Comparison of ENCODE assay signal across 1 cellular context in the genomic region with DNA sequence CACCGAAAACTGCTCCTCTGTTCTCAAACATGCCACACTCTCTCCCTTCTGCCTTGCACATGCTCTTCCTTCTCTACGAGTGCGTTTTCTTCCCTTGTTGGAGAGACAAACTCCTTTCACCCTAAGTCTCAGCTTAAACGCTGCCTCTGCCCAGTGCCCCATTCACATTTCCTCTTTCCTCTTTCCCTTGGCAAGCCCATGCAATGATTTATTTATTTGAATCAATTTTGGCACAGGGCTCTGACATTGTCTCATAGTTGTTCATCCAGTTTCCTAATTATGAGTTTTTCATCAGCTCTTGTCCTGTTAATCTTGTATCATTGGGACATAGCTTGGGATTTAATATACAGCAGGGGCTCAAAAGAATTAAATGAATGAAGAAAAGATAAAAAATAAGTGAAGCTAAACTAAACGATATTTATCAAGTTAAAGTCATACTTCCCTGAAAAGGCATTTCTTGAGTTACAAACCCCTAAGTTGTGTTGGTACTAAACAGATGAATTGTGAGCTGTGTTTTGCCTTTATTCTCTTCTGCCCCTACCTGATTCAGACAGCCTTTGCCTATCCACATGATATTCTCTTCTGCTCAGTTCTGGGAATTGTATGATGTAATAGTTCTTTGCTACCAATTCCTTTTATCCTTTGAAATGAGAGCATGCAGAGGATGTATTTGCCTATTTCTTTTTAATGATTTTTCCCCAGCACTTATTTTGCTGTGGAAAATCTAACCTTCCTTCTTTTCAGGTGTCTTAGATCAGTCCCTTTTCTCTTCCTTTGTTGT.
TF ChIP-seq lines count a peak whose summit lies in the region.

No MANE protein-coding gene starts in this region.

TF ChIP-seq in H1, 55 proteins besides CTCF, POLR2A, EP300 and RAD21 (continued from another document):
- TF ChIP-seq POU5F1 (IDR thresholded peaks at IDR 0.05; ENCODE audit: low read depth, low read length): no peak
- no peak for TF ChIP-seq JUN (IDR thresholded peaks at IDR 0.05; ENCODE audit: low read depth, low read length)
- TF ChIP-seq POLR2AphosphoS5 (IDR thresholded peaks at IDR 0.05; ENCODE audit: low read depth, low read length): no peak
